Comparison of ENCODE assay signal across 1 cellular context in genomic region chr10:96043157-96043894, GRCh38.
TF ChIP-seq lines count a peak whose summit lies in the region.

Gene CCNJ, plus strand, starts transcription at chr10:96043583. Its CDS starts 811 bp downstream, at chr10:96044394.

TF ChIP-seq in K562, 482 proteins besides CTCF, POLR2A, EP300 and RAD21 (continued from another document and continues in another):
- peak; percentile 93 for TF ChIP-seq MGA (IDR thresholded peaks at IDR 0.05)
- TF ChIP-seq COPS2 (conservative IDR thresholded peaks at IDR 0.05) = no peak
- no peak for TF ChIP-seq FOXP4 (CRISPR knock-in tag; IDR thresholded peaks at IDR 0.05; ENCODE audit: borderline replicate concordance)
- no peak for TF ChIP-seq ZNF212 (CRISPR knock-in tag; IDR thresholded peaks at IDR 0.05)
- no peak for TF ChIP-seq ZNF408 (CRISPR knock-in tag; IDR thresholded peaks at IDR 0.05; ENCODE audit: low read depth)
- no peak for TF ChIP-seq BCLAF1 (IDR thresholded peaks at IDR 0.05; ENCODE audit: borderline replicate concordance in 1 of 2, control insufficient read depth in 1 of 2, low read depth in 2 of 2, low read length in 1 of 2)
- TF ChIP-seq BCL6 (CRISPR knock-in tag; IDR thresholded peaks at IDR 0.05) = no peak
- TF ChIP-seq ARNT (IDR thresholded peaks at IDR 0.05) = no peak
- no peak for TF ChIP-seq MTA2 (IDR thresholded peaks at IDR 0.05; ENCODE audit: low read depth)
- TF ChIP-seq BRCA1 (IDR thresholded peaks at IDR 0.05) = no peak
- TF ChIP-seq BRCA1 (CRISPR knock-in tag; IDR thresholded peaks at IDR 0.05) = no peak
- peak; percentile 29; the same call in 1 of the 2 replicates for TF ChIP-seq SP1 (CRISPR knock-in tag; IDR thresholded peaks at IDR 0.05)
- TF ChIP-seq GATA2 (CRISPR knock-in tag; IDR thresholded peaks at IDR 0.05) = no peak
- TF ChIP-seq NCOA4 (IDR thresholded peaks at IDR 0.05; ENCODE audit: partially characterized antibody) = no peak
- TF ChIP-seq LARP7 (IDR thresholded peaks at IDR 0.05) = no peak
- TF ChIP-seq MEIS2 (IDR thresholded peaks at IDR 0.05; ENCODE audit: partially characterized antibody) = no peak
- TF ChIP-seq ETV6 (IDR thresholded peaks at IDR 0.05; ENCODE audit: borderline replicate concordance in 1 of 2, low read depth in 2 of 2, low read length in 1 of 2) = no peak
- TF ChIP-seq ETV6 (CRISPR knock-in tag; IDR thresholded peaks at IDR 0.05; ENCODE audit: borderline replicate concordance) = no peak
- no peak for TF ChIP-seq ZNF12 (CRISPR knock-in tag; IDR thresholded peaks at IDR 0.05)
- peak; percentile 84 for TF ChIP-seq CXXC5 (CRISPR knock-in tag; IDR thresholded peaks at IDR 0.05)
- TF ChIP-seq ARID4B (CRISPR knock-in tag; IDR thresholded peaks at IDR 0.05) = peak; percentile 84
- TF ChIP-seq IRF2 (CRISPR knock-in tag; IDR thresholded peaks at IDR 0.05) = no peak
- no peak for TF ChIP-seq SMARCA5 (IDR thresholded peaks at IDR 0.05)
- no peak for TF ChIP-seq JUNB (CRISPR knock-in tag; conservative IDR thresholded peaks at IDR 0.05)
- TF ChIP-seq JUND (IDR thresholded peaks at IDR 0.05; ENCODE audit: borderline replicate concordance, low read depth, low read length) = no peak; the same call in 1 of the 2 replicates
- no peak for TF ChIP-seq JUND (tag; IDR thresholded peaks at IDR 0.05; ENCODE audit: borderline replicate concordance, low read depth, low read length)
- TF ChIP-seq TRIM24 (IDR thresholded peaks at IDR 0.05) = no peak
- peak; percentile 88 for TF ChIP-seq CTBP1 (IDR thresholded peaks at IDR 0.05; ENCODE audit: borderline replicate concordance)
- no peak for TF ChIP-seq RBM17 (IDR thresholded peaks at IDR 0.05; ENCODE audit: borderline replicate concordance, low read depth, low read length)
- TF ChIP-seq ILF3 (IDR thresholded peaks at IDR 0.05; ENCODE audit: borderline replicate concordance) = no peak
- no peak for TF ChIP-seq SRF (CRISPR knock-in tag; IDR thresholded peaks at IDR 0.05)
- no peak for TF ChIP-seq SREBF2 (CRISPR knock-in tag; IDR thresholded peaks at IDR 0.05)
- no peak for TF ChIP-seq ELK3 (CRISPR knock-in tag; IDR thresholded peaks at IDR 0.05)
- TF ChIP-seq ZC3H4 (CRISPR knock-in tag; IDR thresholded peaks at IDR 0.05; ENCODE audit: borderline replicate concordance) = no peak
- TF ChIP-seq ZNF77 (CRISPR knock-in tag; IDR thresholded peaks at IDR 0.05) = no peak
- TF ChIP-seq ZBTB49 (CRISPR knock-in tag; IDR thresholded peaks at IDR 0.05; ENCODE audit: borderline replicate concordance) = no peak
